ENCODE assay signal across 13 cellular contexts in the genomic region with DNA sequence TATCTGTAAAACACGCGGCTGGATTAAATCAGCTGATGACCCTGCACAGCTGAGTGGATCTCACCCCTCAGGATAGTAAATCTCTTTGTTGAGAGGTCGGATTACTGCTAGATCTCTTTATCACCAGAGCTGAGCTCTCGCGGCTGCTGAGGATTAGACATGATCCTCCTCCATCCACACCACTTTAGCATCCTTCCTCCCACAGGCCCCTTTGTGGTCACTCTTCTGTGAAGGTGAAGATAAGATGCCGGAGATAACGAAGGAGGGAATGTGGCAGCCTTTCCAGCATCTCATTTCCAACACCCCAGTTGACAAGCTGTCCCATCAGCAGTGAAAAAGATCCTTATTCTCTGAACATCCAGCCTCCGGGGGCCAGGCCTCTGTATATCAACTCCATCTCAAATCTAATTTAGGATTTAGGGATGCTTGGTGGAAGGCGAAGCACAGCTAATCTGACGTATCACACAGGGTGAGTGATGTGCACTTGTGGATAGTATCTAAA.
"Had no signal": no experiment of that assay in that cellular context is flagged by ENCODE, and none has a peak within 500 bp of the region (broad histone marks: within the 10 kb centered on the region; RNA-seq: fewer than 3 reads in every experiment).

No MANE protein-coding gene starts in this region.

- ATAC-seq: activated CD8-positive, alpha-beta T cell treated with anti-CD3 and anti-CD28 coated beads, Interleukin-2, amount 10 ng/mL, durations not matched to agents 7 days and 5 days; sciatic nerve had no signal

- H3K4me3 ChIP-seq: body of pancreas, esophagus squamous epithelium, psoas muscle, spleen, upper lobe of left lung had no signal

- DNase-seq: activated B cell treated with CpG ODN at 0.5 μM for 24 hours, activated gamma-delta T cell, esophagus squamous epithelium, psoas muscle, spleen, upper lobe of left lung had no signal

- H3K4me3 Mint-ChIP-seq: activated B cell treated with CpG ODN at 0.5 μM for 24 hours; activated CD8-positive, alpha-beta T cell treated with anti-CD3 and anti-CD28 coated beads, Interleukin-2, amount 10 ng/mL, durations not matched to agents 7 days and 5 days; activated naive CD8-positive, alpha-beta T cell; activated T-cell treated with anti-CD3 and anti-CD28 coated beads, Interleukin-2, amount 50 U/mL, for 72 hours; nephron; stimulated activated naive CD8-positive, alpha-beta T cell treated with anti-CD3 and anti-CD28 coated beads, Interleukin-15, Interleukin-2, amounts not matched to agents 100 ng/mL and 50 ng/mL, for 24 hours had no signal

- H3K27ac ChIP-seq: body of pancreas, esophagus squamous epithelium, psoas muscle, spleen, upper lobe of left lung had no signal

- H3K4me1 Mint-ChIP-seq: activated B cell treated with CpG ODN at 0.5 μM for 24 hours had no signal

- H3K36me3 ChIP-seq: esophagus squamous epithelium, spleen, upper lobe of left lung had no signal

- H3K27ac Mint-ChIP-seq: activated B cell treated with CpG ODN at 0.5 μM for 24 hours; activated CD8-positive, alpha-beta T cell treated with anti-CD3 and anti-CD28 coated beads, Interleukin-2, amount 10 ng/mL, durations not matched to agents 7 days and 5 days; activated naive CD8-positive, alpha-beta T cell; activated T-cell treated with anti-CD3 and anti-CD28 coated beads, Interleukin-2, amount 50 U/mL, for 72 hours; stimulated activated naive CD8-positive, alpha-beta T cell treated with anti-CD3 and anti-CD28 coated beads, Interleukin-15, Interleukin-2, amounts not matched to agents 100 ng/mL and 50 ng/mL, for 24 hours had no signal

- H3K4me1 ChIP-seq: body of pancreas, esophagus squamous epithelium, psoas muscle, upper lobe of left lung had no signal

- H3K36me3 Mint-ChIP-seq: activated naive CD8-positive, alpha-beta T cell had no signal

- H3K27me3 ChIP-seq: upper lobe of left lung had no signal
